In the genomic region with DNA sequence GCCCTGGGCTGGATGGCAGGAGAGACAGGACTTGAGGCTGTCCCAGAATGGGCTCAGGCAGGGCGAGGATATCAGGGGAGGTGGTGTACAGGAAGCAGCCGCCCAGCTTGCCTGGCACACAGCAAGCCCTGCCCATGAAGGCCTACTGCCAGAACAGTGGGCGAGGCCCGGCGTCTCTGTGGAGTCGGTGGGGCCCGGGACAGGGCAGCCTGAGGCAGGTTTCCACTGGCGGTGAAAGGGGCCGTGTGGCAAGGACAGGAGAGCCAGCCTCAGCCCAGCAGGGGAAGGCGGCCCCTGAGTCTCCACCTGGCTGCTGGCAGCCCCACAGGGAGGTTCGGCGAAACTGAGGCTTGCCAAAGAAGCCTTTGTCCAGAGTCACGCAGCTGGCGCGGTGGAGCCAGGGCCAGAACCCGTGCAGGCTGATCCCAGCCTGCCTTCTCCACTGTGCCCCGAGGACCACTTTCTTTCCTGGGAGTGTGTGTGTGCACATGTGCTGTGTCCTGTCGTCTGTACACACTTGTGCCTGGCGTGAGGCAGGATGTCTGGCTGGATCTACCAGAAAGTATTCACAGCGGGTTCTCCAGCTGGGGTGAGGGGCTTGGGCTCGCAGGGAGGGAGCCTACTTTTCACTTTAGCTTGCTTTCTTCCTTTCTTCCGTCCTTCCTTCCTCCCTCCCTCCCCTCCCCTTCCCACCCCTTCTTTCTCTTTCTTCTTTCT, we compare ENCODE assay signal across 8 cellular contexts. TPM values are rescaled to one million over a fixed set of nuclear protein-coding genes. Genes with fewer than 3 reads are reported as not detected.
DNase-seq lines count a peak whose midpoint lies in the region; ATAC-seq and TF ChIP-seq lines count a peak whose summit lies in the region.

No MANE protein-coding gene starts in this region.

- H3K4me3 ChIP-seq in epithelial cell of esophagus (ENCODE audit: low read length) = peak overlapping the region; percentile 82

- DNase-seq in GM04504 (ENCODE audit: low read depth) (peak; percentile 27), NCI-H2171 treated with DMSO at 0.1 percent for 48 hours (lab: John Stamatoyannopoulos, UW) (peak; percentile 52), activated T-cell treated with anti-CD3 and anti-CD28 coated beads for 1 hour (ENCODE audit: low read depth) (peak; percentile 51), epithelial cell of esophagus (ENCODE audit: low read depth) (peak; percentile 80), naive B cell (peak; percentile 55), cortex of kidney (lab: John Stamatoyannopoulos, UW) (no peak)
- peak; percentile 62 to 69 for DNase-seq in stimulated activated naive CD8-positive, alpha-beta T cell treated with anti-CD3 and anti-CD28 coated beads, Interleukin-15, amount 100 ng/mL, for 72 hours

- H3K4me3 Mint-ChIP-seq in naive B cell = peak overlapping the region; percentile 79 to 94 (median 88)
- peak overlapping the region; percentile 80 to 89 for H3K4me3 Mint-ChIP-seq in stimulated activated naive CD8-positive, alpha-beta T cell treated with anti-CD3 and anti-CD28 coated beads, Interleukin-15, amount 100 ng/mL, for 72 hours

- no peaks in the 10 kb centered on the region for H3K9me3 Mint-ChIP-seq in naive B cell
- H3K9me3 Mint-ChIP-seq in stimulated activated naive CD8-positive, alpha-beta T cell treated with anti-CD3 and anti-CD28 coated beads, Interleukin-15, amount 100 ng/mL, for 72 hours = no peaks in the 10 kb centered on the region

- peaks cover 29 to 58% (median 42%) of the 10 kb centered on the region in 3 donors for H3K4me1 Mint-ChIP-seq in naive B cell
- peaks cover 61% of the 10 kb centered on the region for H3K4me1 Mint-ChIP-seq in stimulated activated naive CD8-positive, alpha-beta T cell treated with anti-CD3 and anti-CD28 coated beads, Interleukin-15, amount 100 ng/mL, for 72 hours

- H3K27ac Mint-ChIP-seq in naive B cell = peak overlapping the region in 3 of 6 donors; percentile 40 to 87 (median 50)
- peak overlapping the region; percentile 83 to 96 for H3K27ac Mint-ChIP-seq in stimulated activated naive CD8-positive, alpha-beta T cell treated with anti-CD3 and anti-CD28 coated beads, Interleukin-15, amount 100 ng/mL, for 72 hours

- H3K27me3 Mint-ChIP-seq in naive B cell = no peaks in the 10 kb centered on the region
- no peaks in the 10 kb centered on the region for H3K27me3 Mint-ChIP-seq in stimulated activated naive CD8-positive, alpha-beta T cell treated with anti-CD3 and anti-CD28 coated beads, Interleukin-15, amount 100 ng/mL, for 72 hours

- TF ChIP-seq CTCF in epithelial cell of esophagus (IDR thresholded peaks at IDR 0.05; ENCODE audit: insufficient read depth, low read depth, low read length, missing control alignments) = no peak

- peak; percentile 77 to 78 for ATAC-seq in naive B cell (ENCODE audit: low read depth in 2 of 2)
- ATAC-seq in stimulated activated naive CD8-positive, alpha-beta T cell treated with anti-CD3 and anti-CD28 coated beads, Interleukin-15, amount 100 ng/mL, for 72 hours = peak; percentile 93
- ATAC-seq in GM18520 (IDR thresholded peaks at IDR 0.05; ENCODE audit: unreplicated experiment) = no peak

- no peaks in the 10 kb centered on the region for H3K36me3 Mint-ChIP-seq in naive B cell

RNA-seq across cellular contexts. Expression of a gene that starts 1.2 kb away (rescaled TPM):
- 100 to 1,000 TPM; 247 to 323 (median 288) TPM for polyA plus RNA-seq in naive B cell (ENCODE audit: low read depth in 6 of 6)

RNA-seq across cellular contexts. Expression of a gene that starts 9.3 kb away (rescaled TPM):
- 10 to 100 TPM in 1 of 6 donors, 1 to 10 TPM in 5; 6.1 to 11.4 (median 7.6) TPM for polyA plus RNA-seq in naive B cell (ENCODE audit: low read depth in 6 of 6)

RNA-seq across cellular contexts. Expression of a gene that starts 34.4 kb away (rescaled TPM):
- polyA plus RNA-seq in naive B cell (ENCODE audit: low read depth in 6 of 6) = 10 to 100 TPM in 5 of 6 donors, 1 to 10 TPM in 1; 6.8 to 15.9 (median 11.6) TPM

RNA-seq across cellular contexts. Expression of a gene that starts 42.0 kb away (rescaled TPM):
- under 1 TPM in 3 of 6 donors, not detected in 3; 0.49 to 0.86 (median 0.78) TPM for polyA plus RNA-seq in naive B cell (ENCODE audit: low read depth in 6 of 6)
